Comparison of ENCODE assay signal across 24 cellular contexts in genomic region chr1:59135761-59136255, GRCh38.
"Had no signal": no experiment of that assay in that cellular context is flagged by ENCODE, and none has a peak within 500 bp of the region (broad histone marks: within the 10 kb centered on the region; RNA-seq: fewer than 3 reads in every experiment).

No MANE protein-coding gene starts in this region.

- H3K36me3 ChIP-seq: esophagus squamous epithelium, prostate gland, suprapubic skin, thyroid gland, uterus had no signal

- H3K27ac ChIP-seq: coronary artery, epithelial cell of prostate, esophagus squamous epithelium, foreskin keratinocyte, hepatocyte, parathyroid adenoma, prostate gland, suprapubic skin, thyroid gland, uterus had no signal

- H3K4me1 ChIP-seq: parathyroid adenoma, suprapubic skin, uterus had no signal

- H3K9ac ChIP-seq: parathyroid adenoma had no signal

- H3K27me3 ChIP-seq: dorsolateral prefrontal cortex, esophagus squamous epithelium, foreskin keratinocyte, hepatocyte, suprapubic skin, thyroid gland, uterus had no signal

- DNase-seq: central memory CD4-positive, alpha-beta T cell; effector memory CD8-positive, alpha-beta T cell; esophagus squamous epithelium; left colon; mucosa of descending colon; natural killer cell; nucleus accumbens; retina; stimulated activated CD4-positive, alpha-beta T cell treated with anti-CD3 and anti-CD28 coated beads, Interleukin-2, amount 100 ng/mL, for 48 hours; stimulated activated CD8-positive, alpha-beta memory T cell treated with anti-CD3 and anti-CD28 coated beads, Interleukin-4, amount 100 ng/mL, for 48 hours; stimulated activated naive CD8-positive, alpha-beta T cell treated with anti-CD3 and anti-CD28 coated beads, Interleukin-15, Interleukin-2, amounts not matched to agents 100 U/mL and 50 U/mL, for 24 hours; thyroid gland; uterus had no signal

- H2AFZ ChIP-seq: hepatocyte, parathyroid adenoma had no signal

- H3K9me3 ChIP-seq: esophagus squamous epithelium, mucosa of descending colon, prostate gland, suprapubic skin, thyroid gland, uterus had no signal

- H3K79me2 ChIP-seq: hepatocyte, parathyroid adenoma had no signal

- H3K4me3 ChIP-seq: coronary artery, dorsolateral prefrontal cortex, esophagus squamous epithelium, hepatocyte, mucosa of descending colon, prostate gland, smooth muscle cell, suprapubic skin, thyroid gland, uterus had no signal

- H3K4me2 ChIP-seq: hepatocyte, smooth muscle cell had no signal

- ATAC-seq: effector memory CD8-positive, alpha-beta T cell; left colon; mucosa of descending colon; natural killer cell; sciatic nerve; stimulated activated effector memory CD8-positive, alpha-beta T cell treated with anti-CD3 and anti-CD28 coated beads, Interleukin-12 subunit alpha, Interleukin-12 subunit beta, amount 100 ng/mL, for 72 hours; stimulated activated naive CD8-positive, alpha-beta T cell treated with anti-CD3 and anti-CD28 coated beads, Interleukin-15, Interleukin-2, amounts not matched to agents 100 U/mL and 50 U/mL, for 24 hours had no signal
